1 cellular context compared by ENCODE assay signal in the genomic region with DNA sequence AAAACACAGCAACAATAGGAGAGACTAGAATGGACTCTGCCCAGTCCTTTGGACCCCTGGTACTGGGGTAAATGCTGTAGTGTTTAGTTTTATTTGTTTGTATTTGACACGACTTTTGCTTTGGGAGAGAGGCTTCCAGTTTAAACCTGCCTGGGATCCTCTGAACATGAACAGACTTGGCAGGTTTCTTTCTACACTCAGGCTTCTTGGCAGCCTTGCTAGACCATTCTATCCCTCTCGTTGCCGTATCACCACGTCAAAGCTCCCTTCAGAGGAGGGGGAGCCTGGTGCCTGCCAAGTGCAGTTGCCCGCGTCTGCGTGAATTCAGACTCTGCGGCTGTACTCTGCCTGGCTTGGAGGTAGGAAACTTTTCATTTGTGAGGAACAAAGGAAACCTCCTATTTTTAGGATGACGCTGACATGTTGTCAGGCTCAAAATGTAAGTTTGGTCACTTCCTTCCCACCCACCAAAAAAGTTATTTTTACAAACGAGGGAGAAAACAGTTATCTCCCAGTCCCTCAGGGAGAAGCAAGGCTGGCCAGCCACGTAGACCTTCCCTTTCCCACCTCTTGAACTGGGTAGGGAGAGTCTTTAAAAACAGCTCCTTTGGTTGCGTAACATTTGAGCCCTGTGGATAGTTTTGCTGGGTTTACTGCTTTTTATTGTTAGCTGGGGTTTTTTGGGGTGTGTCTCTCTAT.
TF ChIP-seq lines count a peak whose summit lies in the region.

No MANE protein-coding gene starts in this region.

TF ChIP-seq in H1, 55 proteins besides CTCF, POLR2A, EP300 and RAD21 (continued from another document):
- TF ChIP-seq CEBPB (IDR thresholded peaks at IDR 0.05; ENCODE audit: low read depth, low read length) (peak; percentile 72), JUND (IDR thresholded peaks at IDR 0.05; ENCODE audit: low read length) (no peak), SP1 (IDR thresholded peaks at IDR 0.05; ENCODE audit: low read depth, low read length) (no peak), RBBP5 (IDR thresholded peaks at IDR 0.05; ENCODE audit: borderline replicate concordance, low read depth, low read length) (no peak)
- TF ChIP-seq, protein P1, sequence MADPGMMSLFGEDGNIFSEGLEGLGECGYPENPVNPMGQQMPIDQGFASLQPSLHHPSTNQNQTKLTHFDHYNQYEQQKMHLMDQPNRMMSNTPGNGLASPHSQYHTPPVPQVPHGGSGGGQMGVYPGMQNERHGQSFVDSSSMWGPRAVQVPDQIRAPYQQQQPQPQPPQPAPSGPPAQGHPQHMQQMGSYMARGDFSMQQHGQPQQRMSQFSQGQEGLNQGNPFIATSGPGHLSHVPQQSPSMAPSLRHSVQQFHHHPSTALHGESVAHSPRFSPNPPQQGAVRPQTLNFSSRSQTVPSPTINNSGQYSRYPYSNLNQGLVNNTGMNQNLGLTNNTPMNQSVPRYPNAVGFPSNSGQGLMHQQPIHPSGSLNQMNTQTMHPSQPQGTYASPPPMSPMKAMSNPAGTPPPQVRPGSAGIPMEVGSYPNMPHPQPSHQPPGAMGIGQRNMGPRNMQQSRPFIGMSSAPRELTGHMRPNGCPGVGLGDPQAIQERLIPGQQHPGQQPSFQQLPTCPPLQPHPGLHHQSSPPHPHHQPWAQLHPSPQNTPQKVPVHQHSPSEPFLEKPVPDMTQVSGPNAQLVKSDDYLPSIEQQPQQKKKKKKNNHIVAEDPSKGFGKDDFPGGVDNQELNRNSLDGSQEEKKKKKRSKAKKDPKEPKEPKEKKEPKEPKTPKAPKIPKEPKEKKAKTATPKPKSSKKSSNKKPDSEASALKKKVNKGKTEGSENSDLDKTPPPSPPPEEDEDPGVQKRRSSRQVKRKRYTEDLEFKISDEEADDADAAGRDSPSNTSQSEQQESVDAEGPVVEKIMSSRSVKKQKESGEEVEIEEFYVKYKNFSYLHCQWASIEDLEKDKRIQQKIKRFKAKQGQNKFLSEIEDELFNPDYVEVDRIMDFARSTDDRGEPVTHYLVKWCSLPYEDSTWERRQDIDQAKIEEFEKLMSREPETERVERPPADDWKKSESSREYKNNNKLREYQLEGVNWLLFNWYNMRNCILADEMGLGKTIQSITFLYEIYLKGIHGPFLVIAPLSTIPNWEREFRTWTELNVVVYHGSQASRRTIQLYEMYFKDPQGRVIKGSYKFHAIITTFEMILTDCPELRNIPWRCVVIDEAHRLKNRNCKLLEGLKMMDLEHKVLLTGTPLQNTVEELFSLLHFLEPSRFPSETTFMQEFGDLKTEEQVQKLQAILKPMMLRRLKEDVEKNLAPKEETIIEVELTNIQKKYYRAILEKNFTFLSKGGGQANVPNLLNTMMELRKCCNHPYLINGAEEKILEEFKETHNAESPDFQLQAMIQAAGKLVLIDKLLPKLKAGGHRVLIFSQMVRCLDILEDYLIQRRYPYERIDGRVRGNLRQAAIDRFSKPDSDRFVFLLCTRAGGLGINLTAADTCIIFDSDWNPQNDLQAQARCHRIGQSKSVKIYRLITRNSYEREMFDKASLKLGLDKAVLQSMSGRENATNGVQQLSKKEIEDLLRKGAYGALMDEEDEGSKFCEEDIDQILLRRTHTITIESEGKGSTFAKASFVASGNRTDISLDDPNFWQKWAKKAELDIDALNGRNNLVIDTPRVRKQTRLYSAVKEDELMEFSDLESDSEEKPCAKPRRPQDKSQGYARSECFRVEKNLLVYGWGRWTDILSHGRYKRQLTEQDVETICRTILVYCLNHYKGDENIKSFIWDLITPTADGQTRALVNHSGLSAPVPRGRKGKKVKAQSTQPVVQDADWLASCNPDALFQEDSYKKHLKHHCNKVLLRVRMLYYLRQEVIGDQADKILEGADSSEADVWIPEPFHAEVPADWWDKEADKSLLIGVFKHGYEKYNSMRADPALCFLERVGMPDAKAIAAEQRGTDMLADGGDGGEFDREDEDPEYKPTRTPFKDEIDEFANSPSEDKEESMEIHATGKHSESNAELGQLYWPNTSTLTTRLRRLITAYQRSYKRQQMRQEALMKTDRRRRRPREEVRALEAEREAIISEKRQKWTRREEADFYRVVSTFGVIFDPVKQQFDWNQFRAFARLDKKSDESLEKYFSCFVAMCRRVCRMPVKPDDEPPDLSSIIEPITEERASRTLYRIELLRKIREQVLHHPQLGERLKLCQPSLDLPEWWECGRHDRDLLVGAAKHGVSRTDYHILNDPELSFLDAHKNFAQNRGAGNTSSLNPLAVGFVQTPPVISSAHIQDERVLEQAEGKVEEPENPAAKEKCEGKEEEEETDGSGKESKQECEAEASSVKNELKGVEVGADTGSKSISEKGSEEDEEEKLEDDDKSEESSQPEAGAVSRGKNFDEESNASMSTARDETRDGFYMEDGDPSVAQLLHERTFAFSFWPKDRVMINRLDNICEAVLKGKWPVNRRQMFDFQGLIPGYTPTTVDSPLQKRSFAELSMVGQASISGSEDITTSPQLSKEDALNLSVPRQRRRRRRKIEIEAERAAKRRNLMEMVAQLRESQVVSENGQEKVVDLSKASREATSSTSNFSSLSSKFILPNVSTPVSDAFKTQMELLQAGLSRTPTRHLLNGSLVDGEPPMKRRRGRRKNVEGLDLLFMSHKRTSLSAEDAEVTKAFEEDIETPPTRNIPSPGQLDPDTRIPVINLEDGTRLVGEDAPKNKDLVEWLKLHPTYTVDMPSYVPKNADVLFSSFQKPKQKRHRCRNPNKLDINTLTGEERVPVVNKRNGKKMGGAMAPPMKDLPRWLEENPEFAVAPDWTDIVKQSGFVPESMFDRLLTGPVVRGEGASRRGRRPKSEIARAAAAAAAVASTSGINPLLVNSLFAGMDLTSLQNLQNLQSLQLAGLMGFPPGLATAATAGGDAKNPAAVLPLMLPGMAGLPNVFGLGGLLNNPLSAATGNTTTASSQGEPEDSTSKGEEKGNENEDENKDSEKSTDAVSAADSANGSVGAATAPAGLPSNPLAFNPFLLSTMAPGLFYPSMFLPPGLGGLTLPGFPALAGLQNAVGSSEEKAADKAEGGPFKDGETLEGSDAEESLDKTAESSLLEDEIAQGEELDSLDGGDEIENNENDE (IDR thresholded peaks at IDR 0.05; ENCODE audit: insufficient replicate concordance, low read length), result no peak
